12 cellular contexts compared by ENCODE assay signal in genomic region chr5:38453921-38454320, GRCh38.
DNase-seq lines count a peak whose midpoint lies in the region; ATAC-seq, FAIRE-seq and TF ChIP-seq lines count a peak whose summit lies in the region.
"Had no signal": no experiment of that assay in that cellular context is flagged by ENCODE, and none has a peak within 500 bp of the region (broad histone marks: within the 10 kb centered on the region; RNA-seq: fewer than 3 reads in every experiment).

No MANE protein-coding gene starts in this region.

- H3K27ac Mint-ChIP-seq in activated CD8-positive, alpha-beta memory T cell treated with anti-CD3 and anti-CD28 coated beads, Interleukin-2, amount 10 ng/mL, durations not matched to agents 7 days and 5 days: peak overlapping the region; percentile 81
- H3K27ac Mint-ChIP-seq in natural killer cell treated with Interleukin-12 subunit alpha and Interleukin-12 subunit beta and Interleukin-15 and Interleukin-18, amount 100 ng/mL, for 72 hours: peak overlapping the region in 1 of 2 donors; percentile 47
- H3K27ac Mint-ChIP-seq in CD14-positive monocyte: no peak overlapping the region
- H3K27ac Mint-ChIP-seq: progenitor cell of endocrine pancreas had no signal

- TF ChIP-seq CTCF in CD14-positive monocyte (IDR thresholded peaks at IDR 0.05): no peak

- DNase-seq in activated CD8-positive, alpha-beta memory T cell treated with anti-CD3 and anti-CD28 coated beads, Interleukin-2, amount 10 ng/mL, durations not matched to agents 7 days and 5 days: no peak
- no peak for DNase-seq in activated CD8-positive, alpha-beta memory T cell treated with anti-CD3 and anti-CD28 coated beads, Interleukin-2, amount 50 U/mL, for 4 hours
- no peak for DNase-seq in natural killer cell treated with Interleukin-12 subunit alpha and Interleukin-12 subunit beta and Interleukin-15 and Interleukin-18, amount 100 ng/mL, for 72 hours (ENCODE audit: low spot score)
- no peak for DNase-seq in CD14-positive monocyte (ENCODE audit: low spot score)
- DNase-seq in GM19239 (ENCODE audit: insufficient read length, low spot score): no peak
- DNase-seq in nucleus accumbens (lab: John Stamatoyannopoulos, UW): no peak
- DNase-seq: NCI-H1417 treated with DMSO at 0.1 percent for 48 hours, NCI-H69 had no signal

- intact Hi-C loops in CD14-positive monocyte (cut with micrococcal nuclease): no loop called here

- peaks cover 2% of the 10 kb centered on the region for H3K36me3 Mint-ChIP-seq in activated CD8-positive, alpha-beta memory T cell treated with anti-CD3 and anti-CD28 coated beads, Interleukin-2, amount 10 ng/mL, durations not matched to agents 7 days and 5 days
- no peaks in the 10 kb centered on the region for H3K36me3 Mint-ChIP-seq in natural killer cell treated with Interleukin-12 subunit alpha and Interleukin-12 subunit beta and Interleukin-15 and Interleukin-18, amount 100 ng/mL, for 72 hours
- H3K36me3 Mint-ChIP-seq in CD14-positive monocyte: peaks cover 0 to 2% of the 10 kb centered on the region in 2 donors

- peaks cover 85% of the 10 kb centered on the region for H3K27me3 Mint-ChIP-seq in activated CD8-positive, alpha-beta memory T cell treated with anti-CD3 and anti-CD28 coated beads, Interleukin-2, amount 10 ng/mL, durations not matched to agents 7 days and 5 days
- H3K27me3 Mint-ChIP-seq in natural killer cell treated with Interleukin-12 subunit alpha and Interleukin-12 subunit beta and Interleukin-15 and Interleukin-18, amount 100 ng/mL, for 72 hours: peaks cover 61 to 70% of the 10 kb centered on the region in 2 donors
- H3K27me3 Mint-ChIP-seq in CD14-positive monocyte (ENCODE audit: low read depth in 3 of 3): peaks cover 90 to 99% (median 95%) of the 10 kb centered on the region in 3 donors

- peaks cover 27% of the 10 kb centered on the region for H3K4me1 Mint-ChIP-seq in activated CD8-positive, alpha-beta memory T cell treated with anti-CD3 and anti-CD28 coated beads, Interleukin-2, amount 10 ng/mL, durations not matched to agents 7 days and 5 days
- H3K4me1 Mint-ChIP-seq in natural killer cell treated with Interleukin-12 subunit alpha and Interleukin-12 subunit beta and Interleukin-15 and Interleukin-18, amount 100 ng/mL, for 72 hours (ENCODE audit: low read depth in 2 of 2): peaks cover 24 to 37% of the 10 kb centered on the region in 2 donors
- peaks cover 9% of the 10 kb centered on the region for H3K4me1 Mint-ChIP-seq in CD14-positive monocyte

- H3K4me3 Mint-ChIP-seq in activated CD8-positive, alpha-beta memory T cell treated with anti-CD3 and anti-CD28 coated beads, Interleukin-2, amount 10 ng/mL, durations not matched to agents 7 days and 5 days: peak overlapping the region; percentile 19
- peak overlapping the region; percentile 30 for H3K4me3 Mint-ChIP-seq in natural killer cell treated with Interleukin-12 subunit alpha and Interleukin-12 subunit beta and Interleukin-15 and Interleukin-18, amount 100 ng/mL, for 72 hours
- peak overlapping the region in 1 of 2 donors; percentile 65 for H3K4me3 Mint-ChIP-seq in CD14-positive monocyte

- CTCF ChIA-PET in activated CD8-positive, alpha-beta memory T cell treated with anti-CD3 and anti-CD28 coated beads, Interleukin-2, amount 10 ng/mL, durations not matched to agents 7 days and 5 days (lab: Charles Lee): interaction anchor here (1.1 to 4.7 kb wide), 4 partner anchors 12 to 356 kb away, joined by 3 to 60 read pairs (median 4); no protein-coding TSS in a partner anchor

- FAIRE-seq in GM19239 (lab: Jason Lieb, UNC): no peak
- FAIRE-seq: urothelium cell line had no signal

- no peak for ATAC-seq in activated CD8-positive, alpha-beta memory T cell treated with anti-CD3 and anti-CD28 coated beads, Interleukin-2, amount 10 ng/mL, durations not matched to agents 7 days and 5 days
- ATAC-seq in GM21515 (IDR thresholded peaks at IDR 0.05; ENCODE audit: unreplicated experiment) (peak; percentile 11), HG03457 (IDR thresholded peaks at IDR 0.05; ENCODE audit: unreplicated experiment) (peak; percentile 4)
- no peak for ATAC-seq in natural killer cell treated with Interleukin-12 subunit alpha and Interleukin-12 subunit beta and Interleukin-15 and Interleukin-18, amount 100 ng/mL, for 72 hours

- H3K9me3 Mint-ChIP-seq in activated CD8-positive, alpha-beta memory T cell treated with anti-CD3 and anti-CD28 coated beads, Interleukin-2, amount 10 ng/mL, durations not matched to agents 7 days and 5 days (ENCODE audit: low read depth): no peaks in the 10 kb centered on the region
- no peaks in the 10 kb centered on the region for H3K9me3 Mint-ChIP-seq in natural killer cell treated with Interleukin-12 subunit alpha and Interleukin-12 subunit beta and Interleukin-15 and Interleukin-18, amount 100 ng/mL, for 72 hours
- H3K9me3 Mint-ChIP-seq in CD14-positive monocyte: peaks cover 6 to 40% (median 28%) of the 10 kb centered on the region in 7 donors

Comparison
In these comparisons a context has a peak if more than half of its experiments do, and no peak if none do; other contexts are left out.
1. ATAC-seq: peak in GM21515 (single experiment) and HG03457 (single experiment); none in activated CD8-positive, alpha-beta memory T cell treated with anti-CD3 and anti-CD28 coated beads, Interleukin-2, amount 10 ng/mL, durations not matched to agents 7 days and 5 days (single experiment) and natural killer cell treated with Interleukin-12 subunit alpha and Interleukin-12 subunit beta and Interleukin-15 and Interleukin-18, amount 100 ng/mL, for 72 hours (0 of 2).